Comparison of ENCODE assay signal across 14 cellular contexts in genomic region chr13:33250594-33250993, GRCh38. TPM values are rescaled to one million over a fixed set of nuclear protein-coding genes. Genes with fewer than 3 reads are reported as not detected.
DNase-seq lines count a peak whose midpoint lies in the region; ATAC-seq and TF ChIP-seq lines count a peak whose summit lies in the region.
"Had no signal": no experiment of that assay in that cellular context is flagged by ENCODE, and none has a peak within 500 bp of the region (broad histone marks: within the 10 kb centered on the region; RNA-seq: fewer than 3 reads in every experiment).

No MANE protein-coding gene starts in this region.

- no peaks in the 10 kb centered on the region for H3K9me3 Mint-ChIP-seq in activated naive CD4-positive, alpha-beta T cell treated with anti-CD3 and anti-CD28 coated beads, Interleukin-2, amount 50 U/mL, for 72 hours
- H3K9me3 Mint-ChIP-seq in T-helper 2 cell treated with Interferon-gamma antibody and Interleukin-4, amounts not matched to agents 5 μg/mL and 100 μg/mL, for 36 hours: no peaks in the 10 kb centered on the region
- H3K9me3 Mint-ChIP-seq: activated B cell treated with CpG ODN at 0.5 μM for 24 hours; activated naive CD4-positive, alpha-beta T cell treated with anti-CD3 and anti-CD28 coated beads, Interleukin-2, amount 10 ng/mL, durations not matched to agents 7 days and 5 days had no signal

- H3K27ac ChIP-seq in adrenal gland (peak overlapping the region; percentile 1 to 75 (median 43)), smooth muscle cell (ENCODE audit: low read depth) (peak overlapping the region; percentile 87), testis (no peak overlapping the region)

- H3K79me2 ChIP-seq in smooth muscle cell (ENCODE audit: low read depth): peaks cover 57% of the 10 kb centered on the region

- no peaks in the 10 kb centered on the region for H3K36me3 ChIP-seq in adrenal gland (replicated peaks in 1 of 2)
- no peaks in the 10 kb centered on the region for H3K36me3 ChIP-seq in smooth muscle cell (ENCODE audit: low read depth)
- no peaks in the 10 kb centered on the region for H3K36me3 ChIP-seq in testis (ENCODE audit: low read depth, missing control alignments)

- H3K9me3 ChIP-seq in adrenal gland (replicated peaks in 1 of 3) (no peaks in the 10 kb centered on the region), smooth muscle cell (replicated peaks; ENCODE audit: low read depth) (no peaks in the 10 kb centered on the region), testis (no peaks in the 10 kb centered on the region)

- no peaks in the 10 kb centered on the region for H3K4me1 Mint-ChIP-seq in T-helper 2 cell treated with Interferon-gamma antibody and Interleukin-4, amounts not matched to agents 5 μg/mL and 100 μg/mL, for 36 hours (ENCODE audit: low read depth)
- H3K4me1 Mint-ChIP-seq: activated naive CD4-positive, alpha-beta T cell treated with anti-CD3 and anti-CD28 coated beads, Interleukin-2, amount 10 ng/mL, durations not matched to agents 7 days and 5 days had no signal

- no peak overlapping the region for H3K27ac Mint-ChIP-seq in activated naive CD4-positive, alpha-beta T cell treated with anti-CD3 and anti-CD28 coated beads, Interleukin-2, amount 50 U/mL, for 72 hours
- no peak overlapping the region for H3K27ac Mint-ChIP-seq in T-helper 2 cell treated with Interferon-gamma antibody and Interleukin-4, amounts not matched to agents 5 μg/mL and 100 μg/mL, for 36 hours
- H3K27ac Mint-ChIP-seq: activated B cell treated with CpG ODN at 0.5 μM for 24 hours; activated naive CD4-positive, alpha-beta T cell treated with anti-CD3 and anti-CD28 coated beads, Interleukin-2, amount 10 ng/mL, durations not matched to agents 7 days and 5 days had no signal

- intact Hi-C loops in adrenal gland (cut with DNase I): no loop called here
- intact Hi-C loops in testis (cut with DNase I; ENCODE audit: low total_unique reads): no loop called here

- H3K4me3 ChIP-seq in adrenal gland (no peak overlapping the region), fibroblast of villous mesenchyme (ENCODE audit: low read depth, low read length) (no peak overlapping the region), smooth muscle cell (no peak overlapping the region), testis (no peak overlapping the region)

- H2AFZ ChIP-seq in smooth muscle cell (ENCODE audit: low read depth): no peak overlapping the region

- H3K4me1 ChIP-seq in adrenal gland (replicated peaks in 1 of 2): peaks cover 20 to 37% of the 10 kb centered on the region in 2 donors
- H3K4me1 ChIP-seq in smooth muscle cell (ENCODE audit: low read depth): peaks cover 10% of the 10 kb centered on the region
- no peaks in the 10 kb centered on the region for H3K4me1 ChIP-seq in testis

- H4K20me1 ChIP-seq in smooth muscle cell (ENCODE audit: low read depth): no peaks in the 10 kb centered on the region

- H3K4me2 ChIP-seq in smooth muscle cell: peak overlapping the region; percentile 58

- no peak overlapping the region for H3K4me3 Mint-ChIP-seq in T-helper 2 cell treated with Interferon-gamma antibody and Interleukin-4, amounts not matched to agents 5 μg/mL and 100 μg/mL, for 36 hours
- H3K4me3 Mint-ChIP-seq: activated B cell treated with CpG ODN at 0.5 μM for 24 hours; activated naive CD4-positive, alpha-beta T cell treated with anti-CD3 and anti-CD28 coated beads, Interleukin-2, amount 10 ng/mL, durations not matched to agents 7 days and 5 days had no signal

- DNase-seq in adrenal gland: no peak
- DNase-seq in fibroblast of villous mesenchyme (ENCODE audit: low read depth): peak; percentile 61
- no peak for DNase-seq in smooth muscle cell (lab: John Stamatoyannopoulos, UW; ENCODE audit: unreplicated experiment)
- no peak for DNase-seq in NCI-H2081 (lab: John Stamatoyannopoulos, UW)
- DNase-seq in activated naive CD4-positive, alpha-beta T cell treated with anti-CD3 and anti-CD28 coated beads, Interleukin-2, amount 50 U/mL, for 72 hours (ENCODE audit: low spot score in 2 of 2): no peak
- no peak for DNase-seq in testis
- no peak for DNase-seq in T-helper 2 cell treated with Interferon-gamma antibody and Interleukin-4, amounts not matched to agents 5 μg/mL and 100 μg/mL, for 36 hours (ENCODE audit: low spot score)
- DNase-seq: activated B cell treated with CpG ODN at 0.5 μM for 24 hours; activated CD8-positive, alpha-beta memory T cell treated with anti-CD3 and anti-CD28 coated beads, Interleukin-2, amount 50 U/mL, for 4 hours; activated naive CD4-positive, alpha-beta T cell treated with anti-CD3 and anti-CD28 coated beads, Interleukin-2, amount 10 ng/mL, durations not matched to agents 7 days and 5 days; erythroblast; midbrain; NCI-H2029 treated with DMSO at 0.1 percent for 48 hours had no signal

- H3K36me3 Mint-ChIP-seq in activated naive CD4-positive, alpha-beta T cell treated with anti-CD3 and anti-CD28 coated beads, Interleukin-2, amount 50 U/mL, for 72 hours: no peaks in the 10 kb centered on the region
- H3K36me3 Mint-ChIP-seq in T-helper 2 cell treated with Interferon-gamma antibody and Interleukin-4, amounts not matched to agents 5 μg/mL and 100 μg/mL, for 36 hours (ENCODE audit: low read depth): no peaks in the 10 kb centered on the region
- H3K36me3 Mint-ChIP-seq: activated naive CD4-positive, alpha-beta T cell treated with anti-CD3 and anti-CD28 coated beads, Interleukin-2, amount 10 ng/mL, durations not matched to agents 7 days and 5 days had no signal

- H3K9ac ChIP-seq in smooth muscle cell (ENCODE audit: low read depth): no peak overlapping the region

- TF ChIP-seq CTCF in adrenal gland (IDR thresholded peaks at IDR 0.05) (no peak), fibroblast of villous mesenchyme (IDR thresholded peaks at IDR 0.05; ENCODE audit: insufficient read depth, low read depth, low read length) (no peak), smooth muscle cell (IDR thresholded peaks at IDR 0.05; ENCODE audit: borderline replicate concordance, insufficient read depth, poor library complexity, severe bottlenecking) (no peak), testis (IDR thresholded peaks at IDR 0.05) (no peak)

- peaks cover 17% of the 10 kb centered on the region for H3F3A ChIP-seq in smooth muscle cell (ENCODE audit: low read depth)

- H3K27me3 Mint-ChIP-seq in T-helper 2 cell treated with Interferon-gamma antibody and Interleukin-4, amounts not matched to agents 5 μg/mL and 100 μg/mL, for 36 hours (ENCODE audit: low read depth): no peaks in the 10 kb centered on the region
- H3K27me3 Mint-ChIP-seq: activated B cell treated with CpG ODN at 0.5 μM for 24 hours; activated naive CD4-positive, alpha-beta T cell treated with anti-CD3 and anti-CD28 coated beads, Interleukin-2, amount 10 ng/mL, durations not matched to agents 7 days and 5 days had no signal

- H3K27me3 ChIP-seq in adrenal gland (no peaks in the 10 kb centered on the region), smooth muscle cell (ENCODE audit: low read depth) (no peaks in the 10 kb centered on the region), testis (no peaks in the 10 kb centered on the region)

- peak; percentile 12 for ATAC-seq in GM19043 (IDR thresholded peaks at IDR 0.05; ENCODE audit: low read depth, unreplicated experiment)
- ATAC-seq in activated naive CD4-positive, alpha-beta T cell treated with anti-CD3 and anti-CD28 coated beads, Interleukin-2, amount 50 U/mL, for 72 hours: no peak

- no peak for TF ChIP-seq POLR2A in adrenal gland (IDR thresholded peaks at IDR 0.05)
- TF ChIP-seq POLR2A in testis (IDR thresholded peaks at IDR 0.05): no peak

RNA-seq across cellular contexts. Expression of gene STARD13, which starts 35.0 kb away (rescaled TPM):
- total RNA-seq in adrenal gland: 10 to 100 TPM; 14.6 to 79.8 (median 40.2) TPM
- 10 to 100 TPM; 10.5 to 14.4 (median 13.1) TPM for polyA plus RNA-seq in adrenal gland
- 48.0 and 52.2 TPM in 2 replicates for total RNA-seq in fibroblast of villous mesenchyme
- 18.8 and 19.0 TPM in 2 replicates for total RNA-seq in smooth muscle cell
- 12.4 and 15.2 TPM in 2 replicates for polyA plus RNA-seq in smooth muscle cell
- total RNA-seq in activated naive CD4-positive, alpha-beta T cell treated with anti-CD3 and anti-CD28 coated beads, Interleukin-2, amount 50 U/mL, for 72 hours: 1 to 10 TPM in 1 of 2 donors, under 1 TPM in 1; 0.50 to 1.3 TPM
- total RNA-seq in testis: 10 to 100 TPM; 24.4 to 33.7 TPM
- polyA plus RNA-seq in testis (ENCODE audit: insufficient read depth, low read depth, low replicate concordance): 7.2 TPM

Comparison
In these comparisons a context has a peak if more than half of its experiments do, and no peak if none do; other contexts are left out.
1. H3K27ac ChIP-seq: peak in adrenal gland (5 of 5) and smooth muscle cell (single experiment); none in testis (0 of 2).